Comparison of ENCODE assay signal across 17 cellular contexts in the genomic region with DNA sequence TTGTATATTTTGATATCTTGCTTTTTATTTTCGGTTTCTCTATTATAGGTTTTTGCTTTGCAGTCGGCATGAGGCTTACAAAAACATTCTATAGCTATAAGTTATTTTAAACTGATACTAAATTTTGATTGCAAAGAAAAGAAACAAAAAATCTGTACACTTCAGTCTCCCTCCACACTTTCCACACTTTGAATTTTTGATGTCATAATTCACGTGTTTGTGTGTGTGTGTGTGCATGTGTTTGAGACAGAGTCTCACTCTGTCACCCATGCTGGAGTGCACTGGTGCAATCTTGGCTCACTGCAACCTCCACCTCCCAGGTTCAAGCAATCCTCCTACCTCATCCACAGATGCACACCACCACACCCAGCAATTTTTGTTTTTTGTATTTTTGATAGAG.
A peak's percentile ranks its signal among the peaks of the same experiment; 100 is the strongest.
DNase-seq lines count a peak whose midpoint lies in the region; ATAC-seq and TF ChIP-seq lines count a peak whose summit lies in the region.
"Had no signal": no experiment of that assay in that cellular context is flagged by ENCODE, and none has a peak within 500 bp of the region (broad histone marks: within the 10 kb centered on the region; RNA-seq: fewer than 3 reads in every experiment).

No MANE protein-coding gene starts in this region.

- ATAC-seq in GM18519 (IDR thresholded peaks at IDR 0.05; ENCODE audit: low FRiP score, unreplicated experiment) (peak; percentile 12), GM21360 (IDR thresholded peaks at IDR 0.05; ENCODE audit: unreplicated experiment) (peak; percentile 18), HG02678 (IDR thresholded peaks at IDR 0.05; ENCODE audit: unreplicated experiment) (peak; percentile 19), HG03460 (IDR thresholded peaks at IDR 0.05; ENCODE audit: unreplicated experiment) (peak; percentile 27), SK-N-SH treated with all-trans-retinoic acid at 6 μM for 48 hours (no peak)
- ATAC-seq: foreskin keratinocyte had no signal

- DNase-seq in posterior cingulate gyrus (no peak), cortex of kidney (lab: John Stamatoyannopoulos, UW) (no peak), OCI-M1 (lab: John Stamatoyannopoulos, UW) (no peak)
- DNase-seq: activated T-cell treated with anti-CD3 and anti-CD28 coated beads, Interleukin-2, amount 50 U/mL, for 48 hours; adrenal gland; foreskin keratinocyte; HFFc6; KG1; NCI-H1436; ovary; stimulated activated CD4-positive, alpha-beta T cell treated with anti-CD3 and anti-CD28 coated beads, Interleukin-4, amount 100 ng/mL, for 4 hours; transverse colon had no signal

- intact Hi-C loops in posterior cingulate gyrus (cut with DNase I), result no loop called here

TF ChIP-seq in SK-N-SH treated with all-trans-retinoic acid at 6 μM for 48 hours, 23 proteins besides CTCF, POLR2A, EP300 and RAD21:
- TF ChIP-seq ZFP3 (CRISPR knock-in tag; IDR thresholded peaks at IDR 0.05) (no peak), GLIS3 (CRISPR knock-in tag; IDR thresholded peaks at IDR 0.05) (no peak), TCF4 (CRISPR knock-in tag; IDR thresholded peaks at IDR 0.05; ENCODE audit: borderline replicate concordance) (no peak)
- TF ChIP-seq, protein P1, sequence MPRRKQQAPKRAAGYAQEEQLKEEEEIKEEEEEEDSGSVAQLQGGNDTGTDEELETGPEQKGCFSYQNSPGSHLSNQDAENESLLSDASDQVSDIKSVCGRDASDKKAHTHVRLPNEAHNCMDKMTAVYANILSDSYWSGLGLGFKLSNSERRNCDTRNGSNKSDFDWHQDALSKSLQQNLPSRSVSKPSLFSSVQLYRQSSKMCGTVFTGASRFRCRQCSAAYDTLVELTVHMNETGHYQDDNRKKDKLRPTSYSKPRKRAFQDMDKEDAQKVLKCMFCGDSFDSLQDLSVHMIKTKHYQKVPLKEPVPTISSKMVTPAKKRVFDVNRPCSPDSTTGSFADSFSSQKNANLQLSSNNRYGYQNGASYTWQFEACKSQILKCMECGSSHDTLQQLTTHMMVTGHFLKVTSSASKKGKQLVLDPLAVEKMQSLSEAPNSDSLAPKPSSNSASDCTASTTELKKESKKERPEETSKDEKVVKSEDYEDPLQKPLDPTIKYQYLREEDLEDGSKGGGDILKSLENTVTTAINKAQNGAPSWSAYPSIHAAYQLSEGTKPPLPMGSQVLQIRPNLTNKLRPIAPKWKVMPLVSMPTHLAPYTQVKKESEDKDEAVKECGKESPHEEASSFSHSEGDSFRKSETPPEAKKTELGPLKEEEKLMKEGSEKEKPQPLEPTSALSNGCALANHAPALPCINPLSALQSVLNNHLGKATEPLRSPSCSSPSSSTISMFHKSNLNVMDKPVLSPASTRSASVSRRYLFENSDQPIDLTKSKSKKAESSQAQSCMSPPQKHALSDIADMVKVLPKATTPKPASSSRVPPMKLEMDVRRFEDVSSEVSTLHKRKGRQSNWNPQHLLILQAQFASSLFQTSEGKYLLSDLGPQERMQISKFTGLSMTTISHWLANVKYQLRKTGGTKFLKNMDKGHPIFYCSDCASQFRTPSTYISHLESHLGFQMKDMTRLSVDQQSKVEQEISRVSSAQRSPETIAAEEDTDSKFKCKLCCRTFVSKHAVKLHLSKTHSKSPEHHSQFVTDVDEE (CRISPR knock-in tag; IDR thresholded peaks at IDR 0.05), result no peak
